In genomic region chr3:47976135-47976758, GRCh38 we compare ENCODE assay signal across 25 cellular contexts. TPM values are rescaled to one million over a fixed set of nuclear protein-coding genes. Genes with fewer than 3 reads are reported as not detected.
DNase-seq lines count a peak whose midpoint lies in the region; ATAC-seq and TF ChIP-seq lines count a peak whose summit lies in the region.
"Had no signal": no experiment of that assay in that cellular context is flagged by ENCODE, and none has a peak within 500 bp of the region (broad histone marks: within the 10 kb centered on the region; RNA-seq: fewer than 3 reads in every experiment).

No MANE protein-coding gene starts in this region.

- H3K9me3 Mint-ChIP-seq in naive B cell = no peaks in the 10 kb centered on the region
- H3K9me3 Mint-ChIP-seq: activated T-helper 17 cell treated with anti-CD3 and anti-CD28 coated beads, Interleukin-2, amount 50 U/mL, for 72 hours; CD4-positive, CD25-positive, alpha-beta regulatory T cell; type B pancreatic cell had no signal

- DNase-seq in GM12865 (ENCODE audit: low read depth) (peak; percentile 50), SK-N-MC (ENCODE audit: low read depth, low spot score) (no peak), naive B cell (peak; percentile 42), NCI-H2081 treated with DMSO at 0.1 percent for 48 hours (lab: John Stamatoyannopoulos, UW) (no peak)
- DNase-seq in stimulated activated CD8-positive, alpha-beta memory T cell treated with anti-CD3 and anti-CD28 coated beads, Interleukin-4, amount 100 ng/mL, for 48 hours = no peak
- DNase-seq in activated CD4-positive, CD25-positive, alpha-beta regulatory T cell (lab: John Stamatoyannopoulos, UW) = no peak
- DNase-seq: activated CD4-positive, alpha-beta T cell treated with anti-CD3 and anti-CD28 coated beads, Interleukin-2, amount 50 U/mL, for 4 hours; activated CD8-positive, alpha-beta memory T cell treated with anti-CD3 and anti-CD28 coated beads, Interleukin-2, amount 50 U/mL, for 4 hours; CD4-positive, CD25-positive, alpha-beta regulatory T cell; cerebellar nuclear complex; glutamatergic neuron; GOT3; MM.1S; NCI-H1436 treated with DMSO at 0.1 percent for 48 hours; NCI-H526; posterior cingulate gyrus; sigmoid colon; WERI-Rb-1 had no signal

- no peaks in the 10 kb centered on the region for H3K27me3 Mint-ChIP-seq in naive B cell
- H3K27me3 Mint-ChIP-seq: activated naive CD8-positive, alpha-beta T cell; activated T-helper 17 cell treated with anti-CD3 and anti-CD28 coated beads, Interleukin-2, amount 50 U/mL, for 72 hours; CD4-positive, CD25-positive, alpha-beta regulatory T cell; type B pancreatic cell had no signal

- TF ChIP-seq CTCF in GM12865 (IDR thresholded peaks at IDR 0.05; ENCODE audit: insufficient read depth, low read depth, low read length, missing control alignments) = no peak

- peak overlapping the region; percentile 50; the same call in 1 of the 2 replicates for H3K27ac ChIP-seq in SK-N-MC
- H3K27ac ChIP-seq: RWPE1, sigmoid colon, WERI-Rb-1 had no signal

- H3K4me3 ChIP-seq in GM12865 (ENCODE audit: low read depth, low read length) = no peak overlapping the region
- no peak overlapping the region for H3K4me3 ChIP-seq in SK-N-MC
- H3K4me3 ChIP-seq: lung, sigmoid colon had no signal

- ATAC-seq in GM21825 (IDR thresholded peaks at IDR 0.05; ENCODE audit: unreplicated experiment) (peak; percentile 58), naive B cell (ENCODE audit: low read depth in 2 of 2) (peak; percentile 88)
- no peak for ATAC-seq in activated CD4-positive, CD25-positive, alpha-beta regulatory T cell treated with anti-CD3 and anti-CD28 coated beads, Interleukin-2, amount 50 U/mL, for 24 hours
- ATAC-seq: activated T-helper 17 cell treated with anti-CD3 and anti-CD28 coated beads, Interleukin-2, amount 50 U/mL, for 72 hours had no signal

- H3K27ac Mint-ChIP-seq in naive B cell = peak overlapping the region; percentile 18 to 86 (median 48)
- H3K27ac Mint-ChIP-seq: activated naive CD8-positive, alpha-beta T cell; activated T-helper 17 cell treated with anti-CD3 and anti-CD28 coated beads, Interleukin-2, amount 50 U/mL, for 72 hours; type B pancreatic cell had no signal

- H3K4me3 Mint-ChIP-seq in naive B cell = peak overlapping the region in 7 of 8 donors; percentile 54 to 80 (median 73)
- H3K4me3 Mint-ChIP-seq: activated naive CD8-positive, alpha-beta T cell; activated T-helper 17 cell treated with anti-CD3 and anti-CD28 coated beads, Interleukin-2, amount 50 U/mL, for 72 hours; CD4-positive, CD25-positive, alpha-beta regulatory T cell; type B pancreatic cell had no signal

- peaks cover 4% of the 10 kb centered on the region; the same call in 1 of the 2 replicates for H3K36me3 ChIP-seq in SK-N-MC (ENCODE audit: insufficient read depth, low read length)
- H3K36me3 ChIP-seq: sigmoid colon, WERI-Rb-1 had no signal

- H3K4me1 Mint-ChIP-seq in naive B cell = peaks cover 18 to 30% (median 28%) of the 10 kb centered on the region in 3 donors
- H3K4me1 Mint-ChIP-seq: activated T-helper 17 cell treated with anti-CD3 and anti-CD28 coated beads, Interleukin-2, amount 50 U/mL, for 72 hours had no signal

- H3K36me3 Mint-ChIP-seq in naive B cell = no peaks in the 10 kb centered on the region
- H3K36me3 Mint-ChIP-seq: CD4-positive, CD25-positive, alpha-beta regulatory T cell had no signal

- H3K9ac ChIP-seq in SK-N-MC (ENCODE audit: insufficient read length) = no peak overlapping the region

- no peaks in the 10 kb centered on the region for H3K9me3 ChIP-seq in SK-N-MC (ENCODE audit: low read depth, low read length)
- H3K9me3 ChIP-seq: sigmoid colon had no signal

RNA-seq across cellular contexts. Expression of gene MAP4, which starts 40.0 kb away (rescaled TPM):
- polyA plus RNA-seq in naive B cell (ENCODE audit: low read depth in 6 of 6) = 10 to 100 TPM in 5 of 6 donors, 1 to 10 TPM in 1; 2.5 to 43.6 (median 28.7) TPM

Comparison
In these comparisons a context has a peak if more than half of its experiments do, and no peak if none do; other contexts are left out.
1. DNase-seq: peak in GM12865 (single experiment) and naive B cell (single experiment); none in SK-N-MC (single experiment), stimulated activated CD8-positive, alpha-beta memory T cell treated with anti-CD3 and anti-CD28 coated beads, Interleukin-4, amount 100 ng/mL, for 48 hours (single experiment), activated CD4-positive, CD25-positive, alpha-beta regulatory T cell (0 of 4) and NCI-H2081 treated with DMSO at 0.1 percent for 48 hours (single experiment).
2. ATAC-seq: peak in GM21825 (single experiment) and naive B cell (2 of 2); none in activated CD4-positive, CD25-positive, alpha-beta regulatory T cell treated with anti-CD3 and anti-CD28 coated beads, Interleukin-2, amount 50 U/mL, for 24 hours (0 of 2).